In the genomic region with DNA sequence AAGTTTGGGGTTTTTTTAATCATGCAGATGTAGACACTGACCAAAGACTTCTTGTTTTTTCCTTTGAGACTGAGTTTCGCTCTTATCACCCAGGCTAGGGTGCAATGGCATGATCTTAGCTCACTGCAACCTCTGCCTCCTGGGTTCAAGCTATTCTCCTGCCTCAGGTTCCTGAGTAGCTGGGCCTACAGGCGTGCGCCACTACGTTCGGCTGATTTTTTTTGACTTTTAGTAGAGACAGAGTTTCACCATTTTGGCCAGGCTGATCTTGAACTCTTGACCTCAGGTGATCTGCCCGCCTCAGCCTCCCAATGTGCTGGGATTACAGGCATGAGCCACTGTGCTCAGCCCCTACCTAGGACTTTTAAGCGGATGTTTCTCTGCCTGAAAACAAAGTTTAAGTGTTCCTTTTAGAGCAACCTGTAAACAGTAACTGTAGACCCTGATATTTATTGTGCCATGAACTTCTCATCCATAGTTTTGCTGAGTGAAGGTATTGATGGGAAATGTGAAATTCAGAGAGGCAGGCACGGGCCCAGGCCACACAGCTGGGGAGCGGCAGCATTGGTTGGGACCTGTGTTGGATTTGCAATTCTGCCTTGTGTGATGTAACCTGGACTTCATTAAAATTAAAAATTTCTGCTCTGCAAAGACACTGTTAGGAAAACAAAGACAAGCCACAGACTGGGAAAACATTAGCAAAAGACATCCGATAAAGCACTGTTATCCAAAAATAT, we compare ENCODE assay signal across 27 cellular contexts.
"Had no signal": no experiment of that assay in that cellular context is flagged by ENCODE, and none has a peak within 500 bp of the region (broad histone marks: within the 10 kb centered on the region; RNA-seq: fewer than 3 reads in every experiment).

No MANE protein-coding gene starts in this region.

- H3K4me3 ChIP-seq: coronary artery, gastrocnemius medialis, left ventricle myocardium inferior, lung, mucosa of descending colon, stomach, thyroid gland, upper lobe of left lung, vagina had no signal

- H3K27ac Mint-ChIP-seq: activated CD4-positive, alpha-beta T cell treated with anti-CD3 and anti-CD28 coated beads for 36 hours; activated naive CD8-positive, alpha-beta T cell; effector memory CD8-positive, alpha-beta T cell; natural killer cell treated with Interleukin-12 subunit alpha and Interleukin-12 subunit beta and Interleukin-15 and Interleukin-18, amount 100 ng/mL, for 72 hours; stimulated activated naive B cell treated with anti-CD40 and anti-IgM and Interleukin-4, amounts not matched to agents 10 μg/mL and 1 μg/mL and 100 μg/mL, for 72 hours had no signal

- H3K4me3 Mint-ChIP-seq: activated CD4-positive, alpha-beta T cell treated with anti-CD3 and anti-CD28 coated beads for 36 hours; activated naive CD8-positive, alpha-beta T cell; effector memory CD8-positive, alpha-beta T cell; natural killer cell treated with Interleukin-12 subunit alpha and Interleukin-12 subunit beta and Interleukin-15 and Interleukin-18, amount 100 ng/mL, for 72 hours; stimulated activated naive B cell treated with anti-CD40 and anti-IgM and Interleukin-4, amounts not matched to agents 10 μg/mL and 1 μg/mL and 100 μg/mL, for 72 hours had no signal

- H3K9me3 Mint-ChIP-seq: effector memory CD8-positive, alpha-beta T cell; natural killer cell treated with Interleukin-12 subunit alpha and Interleukin-12 subunit beta and Interleukin-15 and Interleukin-18, amount 100 ng/mL, for 72 hours; stimulated activated naive B cell treated with anti-CD40 and anti-IgM and Interleukin-4, amounts not matched to agents 10 μg/mL and 1 μg/mL and 100 μg/mL, for 72 hours had no signal

- H3K4me1 Mint-ChIP-seq: activated CD4-positive, alpha-beta T cell treated with anti-CD3 and anti-CD28 coated beads for 36 hours; stimulated activated naive B cell treated with anti-CD40 and anti-IgM and Interleukin-4, amounts not matched to agents 10 μg/mL and 1 μg/mL and 100 μg/mL, for 72 hours had no signal

- DNase-seq: activated CD4-positive, alpha-beta T cell treated with anti-CD3 and anti-CD28 coated beads for 36 hours; activated CD4-positive, alpha-beta T cell treated with anti-CD3 and anti-CD28 coated beads, Interleukin-2, amount 50 U/mL, for 4 hours; activated CD4-positive, CD25-positive, alpha-beta regulatory T cell; activated CD8-positive, alpha-beta memory T cell treated with anti-CD3 and anti-CD28 coated beads for 24 hours; activated effector memory CD4-positive, alpha-beta T cell treated with Interleukin-2 at 50 U/mL for 16 hours; activated naive CD4-positive, alpha-beta T cell treated with Interleukin-2 at 50 U/mL for 16 hours; anterior cingulate cortex; effector memory CD8-positive, alpha-beta T cell; erythroblast; gastrocnemius medialis; glutamatergic neuron; islet precursor cell; left ventricle myocardium inferior; mesendoderm; mucosa of descending colon; right cardiac atrium; stimulated activated CD4-positive, alpha-beta T cell treated with anti-CD3 and anti-CD28 coated beads, Interleukin-15, amount 100 ng/mL, for 24 hours; stimulated activated CD4-positive, alpha-beta T cell treated with anti-CD3 and anti-CD28 coated beads, Interleukin-2, amount 100 ng/mL, for 24 hours; stimulated activated naive B cell treated with anti-CD40 and anti-IgM and Interleukin-4, amounts not matched to agents 10 μg/mL and 1 μg/mL and 100 μg/mL, for 72 hours; stomach; thyroid gland; upper lobe of left lung had no signal

- H3K36me3 Mint-ChIP-seq: activated naive CD8-positive, alpha-beta T cell; natural killer cell treated with Interleukin-12 subunit alpha and Interleukin-12 subunit beta and Interleukin-15 and Interleukin-18, amount 100 ng/mL, for 72 hours had no signal

- H3K27me3 Mint-ChIP-seq: activated CD4-positive, alpha-beta T cell treated with anti-CD3 and anti-CD28 coated beads for 36 hours; activated naive CD8-positive, alpha-beta T cell; effector memory CD8-positive, alpha-beta T cell; natural killer cell treated with Interleukin-12 subunit alpha and Interleukin-12 subunit beta and Interleukin-15 and Interleukin-18, amount 100 ng/mL, for 72 hours; stimulated activated naive B cell treated with anti-CD40 and anti-IgM and Interleukin-4, amounts not matched to agents 10 μg/mL and 1 μg/mL and 100 μg/mL, for 72 hours had no signal

- ATAC-seq: activated CD4-positive, alpha-beta T cell treated with anti-CD3 and anti-CD28 coated beads for 36 hours; effector memory CD8-positive, alpha-beta T cell; gastrocnemius medialis; natural killer cell treated with Interleukin-12 subunit alpha and Interleukin-12 subunit beta and Interleukin-15 and Interleukin-18, amount 100 ng/mL, for 72 hours; right cardiac atrium; stimulated activated naive B cell treated with anti-CD40 and anti-IgM and Interleukin-4, amounts not matched to agents 10 μg/mL and 1 μg/mL and 100 μg/mL, for 72 hours had no signal
